Comparison of ENCODE assay signal across 8 cellular contexts in the genomic region with DNA sequence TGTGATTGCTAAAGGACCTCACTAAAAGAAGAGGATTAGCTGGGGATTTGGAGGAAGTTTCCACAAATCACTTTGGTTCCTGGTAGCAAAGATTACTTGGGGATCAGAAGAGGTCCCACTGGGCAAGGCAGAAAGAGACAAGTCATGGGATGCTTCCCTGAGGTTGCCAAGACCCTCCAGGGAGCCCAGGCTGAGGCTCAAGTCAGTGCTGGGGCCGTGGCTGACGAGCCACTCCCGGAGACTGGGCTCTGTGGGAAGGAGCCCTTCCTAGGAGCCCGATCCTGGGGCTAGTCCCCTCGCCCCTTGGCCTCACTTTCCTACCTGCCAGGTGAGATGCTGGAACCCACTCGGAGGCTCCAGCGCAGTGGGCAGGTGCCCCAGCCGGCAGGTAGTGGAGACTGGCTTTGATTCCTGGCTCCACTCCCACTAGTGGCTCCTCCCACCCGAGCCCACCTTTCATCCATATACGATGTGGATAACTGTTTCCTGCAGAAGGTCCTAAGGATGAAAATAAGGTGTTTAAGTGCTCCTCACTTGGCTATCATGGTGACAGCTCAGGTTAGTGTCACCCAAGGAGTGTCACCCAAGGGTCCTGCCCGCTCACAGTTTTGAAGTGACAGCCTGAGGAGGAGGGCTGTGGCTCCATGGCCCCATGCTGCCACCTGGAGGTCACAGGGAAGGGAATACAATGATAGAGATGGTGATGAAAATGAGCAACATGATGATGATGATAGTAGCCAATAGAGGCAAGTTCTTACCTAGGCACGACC.
DNase-seq lines count a peak whose midpoint lies in the region; ATAC-seq and TF ChIP-seq lines count a peak whose summit lies in the region.

No MANE protein-coding gene starts in this region.

- no peak overlapping the region for H3K4me2 ChIP-seq in OCI-LY7 (ENCODE audit: low read length)
- no peak overlapping the region for H3K4me2 ChIP-seq in neural cell (ENCODE audit: low read length)

- CTCF ChIA-PET in OCI-LY7 (lab: Charles Lee; ENCODE audit: unreplicated experiment) = interaction anchor here (1.8 kb wide), 1 partner anchor 542 kb away, joined by 6 read pairs; no protein-coding TSS in a partner anchor

- H3K36me3 ChIP-seq in OCI-LY7 (ENCODE audit: insufficient read depth, low read length) (no peaks in the 10 kb centered on the region), neural cell (ENCODE audit: insufficient read depth, low read length) (no peaks in the 10 kb centered on the region), stomach (no peaks in the 10 kb centered on the region)

- intact Hi-C loops in OCI-LY7 (cut with micrococcal nuclease; ENCODE audit: unreplicated experiment) (loop anchor here (1.0 to 2.0 kb wide), 4 partner anchors 9 to 616 kb away; no protein-coding TSS in a partner anchor), stomach (cut with DNase I; ENCODE audit: low total_unique reads) (loop anchor here (5.0 to 10.0 kb wide), 3 partner anchors 372 to 539 kb away; no protein-coding TSS in a partner anchor)

- H4K20me1 ChIP-seq in OCI-LY7 (ENCODE audit: insufficient read depth, low read length) (no peaks in the 10 kb centered on the region), neural cell (ENCODE audit: insufficient read depth) (no peaks in the 10 kb centered on the region)

- no peak for TF ChIP-seq POLR2A in stomach (IDR thresholded peaks at IDR 0.05)

- H3K9me2 ChIP-seq in OCI-LY7 (ENCODE audit: insufficient read depth, low read length) (no peaks in the 10 kb centered on the region), neural cell (ENCODE audit: insufficient read depth, low read length) (no peaks in the 10 kb centered on the region)

- H2AFZ ChIP-seq in OCI-LY7 (ENCODE audit: low read length) = no peak overlapping the region
- H2AFZ ChIP-seq in neural cell (ENCODE audit: low read depth, low read length) = no peak overlapping the region

- H3K79me2 ChIP-seq in OCI-LY7 (ENCODE audit: insufficient read depth, low read depth, low read length) (no peaks in the 10 kb centered on the region), neural cell (replicated peaks; ENCODE audit: insufficient read depth, low read length) (no peaks in the 10 kb centered on the region)

- ATAC-seq in GM21825 (IDR thresholded peaks at IDR 0.05; ENCODE audit: unreplicated experiment) = no peak

- H3K4me1 ChIP-seq in OCI-LY7 (ENCODE audit: insufficient read depth, low read length, poor library complexity, severe bottlenecking) (no peaks in the 10 kb centered on the region), stomach (peaks cover 0 to 9% (median 6%) of the 10 kb centered on the region in 4 donors)

- no peaks in the 10 kb centered on the region for H3F3A ChIP-seq in neural cell (ENCODE audit: insufficient read depth, low read length, poor library complexity, severe bottlenecking)

- H3K27ac ChIP-seq in OCI-LY7 (ENCODE audit: low read depth, low read length, poor library complexity, severe bottlenecking) = no peak overlapping the region
- no peak overlapping the region for H3K27ac ChIP-seq in neural cell (ENCODE audit: low read length)
- H3K27ac ChIP-seq in stomach = no peak overlapping the region

- POLR2A ChIA-PET in OCI-LY7 (lab: Charles Lee) = no interaction called here

- DNase-seq in Daoy (ENCODE audit: low read depth) = peak; percentile 81
- peak in 67 of 76 experiments; percentile 4 to 77 (median 52) for DNase-seq in HUDEP-2 (lab: John Stamatoyannopoulos, UW; ENCODE audit: unreplicated experiment in 76 of 76)
- peak; percentile 71 for DNase-seq in OCI-LY7 (ENCODE audit: low spot score)
- DNase-seq in activated T-cell treated with anti-CD3 and anti-CD28 coated beads for 4 hours = peak; percentile 66
- peak; percentile 37 for DNase-seq in fibroblast of gingiva (ENCODE audit: low read depth)
- DNase-seq in stomach = peak; percentile 65

- no peak overlapping the region for H3K4me3 ChIP-seq in OCI-LY7 (ENCODE audit: low read depth, low read length, poor library complexity, severe bottlenecking)
- H3K4me3 ChIP-seq in neural cell (ENCODE audit: low read length) = no peak overlapping the region
- no peak overlapping the region for H3K4me3 ChIP-seq in stomach

- H3K27me3 ChIP-seq in neural cell (ENCODE audit: insufficient read depth, low read depth, low read length) (no peaks in the 10 kb centered on the region), stomach (no peaks in the 10 kb centered on the region)

- H3K9ac ChIP-seq in neural cell (ENCODE audit: low read length) = no peak overlapping the region

- no TSS peak for BruUV-seq in OCI-LY7 (replicated peaks; lab: Mats Ljungman, UMichigan)

- TF ChIP-seq EP300 in neural cell (conservative IDR thresholded peaks at IDR 0.05; ENCODE audit: poor library complexity, severe bottlenecking) (peak; percentile 28), stomach (IDR thresholded peaks at IDR 0.05) (no peak)

- TF ChIP-seq CTCF in OCI-LY7 (conservative IDR thresholded peaks at IDR 0.05; ENCODE audit: low read length) (peak; percentile 88), neural cell (IDR thresholded peaks at IDR 0.05; ENCODE audit: poor library complexity, severe bottlenecking) (peak; percentile 97), stomach (IDR thresholded peaks at IDR 0.05) (peak in 5 of 7 experiments; percentile 31 to 71 (median 49))

- WGBS in stomach, 5 donors = 65 to 77% (median 68%) methylated on average over 12 of the region's 12 CpGs

- peak; percentile 99 for TF ChIP-seq RAD21 in neural cell (conservative IDR thresholded peaks at IDR 0.05)

- H3K9me3 ChIP-seq in OCI-LY7 (ENCODE audit: low read length) (peaks cover 19% of the 10 kb centered on the region; the same call in 1 of the 2 replicates), neural cell (ENCODE audit: low read length) (no peaks in the 10 kb centered on the region), stomach (peaks cover 7 to 16% (median 12%) of the 10 kb centered on the region in 4 donors)

TF ChIP-seq in neural cell, 6 proteins besides CTCF, POLR2A, EP300 and RAD21:
- no peak for TF ChIP-seq EZH2 (IDR thresholded peaks at IDR 0.05; ENCODE audit: borderline replicate concordance, insufficient read depth, low read length, poor library complexity, severe bottlenecking)
- TF ChIP-seq SMC3 (conservative IDR thresholded peaks at IDR 0.05; ENCODE audit: poor library complexity) = peak; percentile 100
- TF ChIP-seq, protein P1, sequence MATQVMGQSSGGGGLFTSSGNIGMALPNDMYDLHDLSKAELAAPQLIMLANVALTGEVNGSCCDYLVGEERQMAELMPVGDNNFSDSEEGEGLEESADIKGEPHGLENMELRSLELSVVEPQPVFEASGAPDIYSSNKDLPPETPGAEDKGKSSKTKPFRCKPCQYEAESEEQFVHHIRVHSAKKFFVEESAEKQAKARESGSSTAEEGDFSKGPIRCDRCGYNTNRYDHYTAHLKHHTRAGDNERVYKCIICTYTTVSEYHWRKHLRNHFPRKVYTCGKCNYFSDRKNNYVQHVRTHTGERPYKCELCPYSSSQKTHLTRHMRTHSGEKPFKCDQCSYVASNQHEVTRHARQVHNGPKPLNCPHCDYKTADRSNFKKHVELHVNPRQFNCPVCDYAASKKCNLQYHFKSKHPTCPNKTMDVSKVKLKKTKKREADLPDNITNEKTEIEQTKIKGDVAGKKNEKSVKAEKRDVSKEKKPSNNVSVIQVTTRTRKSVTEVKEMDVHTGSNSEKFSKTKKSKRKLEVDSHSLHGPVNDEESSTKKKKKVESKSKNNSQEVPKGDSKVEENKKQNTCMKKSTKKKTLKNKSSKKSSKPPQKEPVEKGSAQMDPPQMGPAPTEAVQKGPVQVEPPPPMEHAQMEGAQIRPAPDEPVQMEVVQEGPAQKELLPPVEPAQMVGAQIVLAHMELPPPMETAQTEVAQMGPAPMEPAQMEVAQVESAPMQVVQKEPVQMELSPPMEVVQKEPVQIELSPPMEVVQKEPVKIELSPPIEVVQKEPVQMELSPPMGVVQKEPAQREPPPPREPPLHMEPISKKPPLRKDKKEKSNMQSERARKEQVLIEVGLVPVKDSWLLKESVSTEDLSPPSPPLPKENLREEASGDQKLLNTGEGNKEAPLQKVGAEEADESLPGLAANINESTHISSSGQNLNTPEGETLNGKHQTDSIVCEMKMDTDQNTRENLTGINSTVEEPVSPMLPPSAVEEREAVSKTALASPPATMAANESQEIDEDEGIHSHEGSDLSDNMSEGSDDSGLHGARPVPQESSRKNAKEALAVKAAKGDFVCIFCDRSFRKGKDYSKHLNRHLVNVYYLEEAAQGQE (IDR thresholded peaks at IDR 0.05; ENCODE audit: borderline replicate concordance) = no peak
